Comparison of ENCODE assay signal across 28 cellular contexts in genomic region chr9:125756499-125756898, GRCh38. TPM values are rescaled to one million over a fixed set of nuclear protein-coding genes. Genes with fewer than 3 reads are reported as not detected.
A peak's percentile ranks its signal among the peaks of the same experiment; 100 is the strongest.
DNase-seq lines count a peak whose midpoint lies in the region; ATAC-seq and TF ChIP-seq lines count a peak whose summit lies in the region.
"Had no signal": no experiment of that assay in that cellular context is flagged by ENCODE, and none has a peak within 500 bp of the region (broad histone marks: within the 10 kb centered on the region; RNA-seq: fewer than 3 reads in every experiment).

No MANE protein-coding gene starts in this region.

- peaks cover 95% of the 10 kb centered on the region for H3K4me1 Mint-ChIP-seq in WTC11
- peaks cover 62% of the 10 kb centered on the region for H3K4me1 Mint-ChIP-seq in neural crest cell
- H3K4me1 Mint-ChIP-seq in natural killer cell: peaks cover 15 to 19% of the 10 kb centered on the region in 2 donors

- peaks cover 100% of the 10 kb centered on the region for H3K79me2 ChIP-seq in Loucy (ENCODE audit: insufficient read depth, low read length)

- peaks cover 94% of the 10 kb centered on the region for H3K4me1 ChIP-seq in Loucy (ENCODE audit: insufficient read depth, low read length, poor library complexity, severe bottlenecking)

- no peak for TF ChIP-seq CTCF in Loucy (conservative IDR thresholded peaks at IDR 0.05; ENCODE audit: low read length)
- TF ChIP-seq CTCF in WTC11 (IDR thresholded peaks at IDR 0.05): no peak
- TF ChIP-seq CTCF in neural crest cell (conservative IDR thresholded peaks at IDR 0.05): no peak
- no peak for TF ChIP-seq CTCF in natural killer cell (IDR thresholded peaks at IDR 0.05)

- no peak overlapping the region for H3K9ac ChIP-seq in Loucy (ENCODE audit: low read depth, low read length, poor library complexity, severe bottlenecking)

- DNase-seq in GF-D8 (lab: John Stamatoyannopoulos, UW) (peak; percentile 63), WTC11 (ENCODE audit: low spot score) (no peak), neural crest cell (ENCODE audit: low read depth, low spot score) (no peak), natural killer cell (no peak), iPS-NIHi11 (ENCODE audit: low spot score) (no peak)
- DNase-seq: ACHN; activated CD4-positive, alpha-beta T cell treated with anti-CD3 and anti-CD28 coated beads for 4 hours; activated CD8-positive, alpha-beta memory T cell treated with anti-CD3 and anti-CD28 coated beads for 24 hours; activated gamma-delta T cell; activated T-cell treated with anti-CD3 and anti-CD28 coated beads, Interleukin-2, amount 50 U/mL, for 24 hours; cerebellar nuclear complex; DMS153; HFFc6; immature natural killer cell; IMR-90; NCI-H1417; NCI-H2081 treated with DMSO at 0.1 percent for 48 hours; NCI-H226; NCI-H774; nucleus accumbens; stimulated activated CD4-positive, alpha-beta T cell treated with anti-CD3 and anti-CD28 coated beads, Interleukin-1b, Interleukin-23, amount 100 ng/mL, for 48 hours; transverse colon had no signal

- peak overlapping the region; percentile 84 for H3K27ac Mint-ChIP-seq in WTC11
- peak overlapping the region; percentile 12 for H3K27ac Mint-ChIP-seq in neural crest cell (ENCODE audit: unreplicated experiment)
- H3K27ac Mint-ChIP-seq in natural killer cell: no peak overlapping the region
- H3K27ac Mint-ChIP-seq: activated T-cell treated with anti-CD3 and anti-CD28 coated beads, Interleukin-2, amount 50 U/mL, for 24 hours; HFFc6; immature natural killer cell had no signal

- ATAC-seq in WTC11 (peak; percentile 22), natural killer cell (no peak), HG02885 (IDR thresholded peaks at IDR 0.05; ENCODE audit: poor library complexity, unreplicated experiment) (no peak)
- ATAC-seq: gastroesophageal sphincter, left lobe of liver had no signal

- POLR2A ChIA-PET in WTC11 (lab: Charles Lee): interaction anchor here (0.6 to 1.8 kb wide), 2 partner anchors 10 to 221 kb away, joined by 3 to 4 read pairs; no protein-coding TSS in a partner anchor

- H3K4me3 ChIP-seq in Loucy (ENCODE audit: low read length, poor library complexity, severe bottlenecking): peak overlapping the region; percentile 79
- H3K4me3 ChIP-seq: gastroesophageal sphincter, hepatocyte, smooth muscle cell, transverse colon had no signal

- H3K27me3 ChIP-seq in Loucy (ENCODE audit: insufficient read depth, low read length, poor library complexity, severe bottlenecking): no peaks in the 10 kb centered on the region
- H3K27me3 ChIP-seq: gastroesophageal sphincter, transverse colon had no signal

- no peaks in the 10 kb centered on the region for H3K9me3 ChIP-seq in Loucy (ENCODE audit: insufficient read depth, low read depth, low read length)
- H3K9me3 ChIP-seq: gastroesophageal sphincter, transverse colon had no signal

- peaks cover 7% of the 10 kb centered on the region; the same call in 1 of the 2 replicates for H3F3A ChIP-seq in Loucy (ENCODE audit: low read depth)

- 0 out of 2 replicates have a peak, but pooled peaks cover 4% of the 10 kb centered on the region for H3K36me3 ChIP-seq in Loucy (ENCODE audit: insufficient read depth, low read length)
- H3K36me3 ChIP-seq: gastroesophageal sphincter, transverse colon had no signal

- H3K9me3 Mint-ChIP-seq in WTC11 (no peaks in the 10 kb centered on the region), neural crest cell (no peaks in the 10 kb centered on the region), natural killer cell (no peaks in the 10 kb centered on the region)
- H3K9me3 Mint-ChIP-seq: activated T-cell treated with anti-CD3 and anti-CD28 coated beads, Interleukin-2, amount 50 U/mL, for 24 hours; HFFc6; immature natural killer cell had no signal

- H4K20me1 ChIP-seq in Loucy (ENCODE audit: insufficient read depth, low read length, poor library complexity, severe bottlenecking): peaks cover 85% of the 10 kb centered on the region

- H3K36me3 Mint-ChIP-seq in WTC11 (no peaks in the 10 kb centered on the region; the same call in 1 of the 2 replicates), neural crest cell (ENCODE audit: low read depth) (no peaks in the 10 kb centered on the region), natural killer cell (no peaks in the 10 kb centered on the region)

- H3K27me3 Mint-ChIP-seq in WTC11 (ENCODE audit: low read depth) (no peaks in the 10 kb centered on the region), neural crest cell (ENCODE audit: low read depth) (no peaks in the 10 kb centered on the region), natural killer cell (ENCODE audit: low read depth in 2 of 2) (no peaks in the 10 kb centered on the region)
- H3K27me3 Mint-ChIP-seq: activated T-cell treated with anti-CD3 and anti-CD28 coated beads, Interleukin-2, amount 50 U/mL, for 24 hours had no signal

- no peak overlapping the region for H2AFZ ChIP-seq in Loucy (ENCODE audit: low read length)
- H2AFZ ChIP-seq: hepatocyte had no signal

- no peaks in the 10 kb centered on the region for H3K9me2 ChIP-seq in Loucy (replicated peaks; ENCODE audit: low read depth, low read length)

- CTCF ChIA-PET in WTC11 (lab: Charles Lee): interaction anchor here (1.2 kb wide), 1 partner anchor 156 kb away, joined by 4 read pairs; no protein-coding TSS in a partner anchor

- H3K4me3 Mint-ChIP-seq in WTC11: no peak overlapping the region
- H3K4me3 Mint-ChIP-seq in neural crest cell: peak overlapping the region; percentile 15
- H3K4me3 Mint-ChIP-seq in natural killer cell: no peak overlapping the region
- H3K4me3 Mint-ChIP-seq: activated T-cell treated with anti-CD3 and anti-CD28 coated beads, Interleukin-2, amount 50 U/mL, for 24 hours; HFFc6; immature natural killer cell had no signal

- H3K4me2 ChIP-seq in Loucy (ENCODE audit: low read depth, low read length, poor library complexity, severe bottlenecking): peak overlapping the region; percentile 84
- H3K4me2 ChIP-seq: hepatocyte, smooth muscle cell had no signal

- intact Hi-C loops in natural killer cell (cut with micrococcal nuclease): no loop called here

TF ChIP-seq in WTC11, 78 proteins besides CTCF, POLR2A, EP300 and RAD21:
- no peak for TF ChIP-seq IRF2 (CRISPR knock-in tag; IDR thresholded peaks at IDR 0.05; ENCODE audit: borderline replicate concordance, low read depth)
- TF ChIP-seq ZNF281 (CRISPR knock-in tag; IDR thresholded peaks at IDR 0.05): no peak
- TF ChIP-seq CREM (CRISPR knock-in tag; IDR thresholded peaks at IDR 0.05): no peak
- TF ChIP-seq ERG (CRISPR knock-in tag; IDR thresholded peaks at IDR 0.05): no peak
- TF ChIP-seq ATF2 (CRISPR knock-in tag; IDR thresholded peaks at IDR 0.05; ENCODE audit: borderline replicate concordance, low read depth): no peak
- no peak for TF ChIP-seq PRRX2 (CRISPR knock-in tag; IDR thresholded peaks at IDR 0.05)

RNA-seq across cellular contexts. Expression of gene PBX3, which starts 9.3 kb away (rescaled TPM):
- total RNA-seq in WTC11 (2021): 48.5 to 58.3 TPM (median 53.3 TPM) in 3 replicates
- 69.0 and 71.6 TPM in 2 replicates for total RNA-seq in neural crest cell
- 10 to 100 TPM; 42.1 to 46.9 (median 44.6) TPM for total RNA-seq in natural killer cell

RNA-seq across cellular contexts. Expression of gene MAPKAP1, which starts 49.5 kb away (rescaled TPM):
- 102 to 115 TPM (median 111 TPM) in 3 replicates for total RNA-seq in WTC11 (2021)
- total RNA-seq in neural crest cell: 63.4 and 74.3 TPM in 2 replicates
- 10 to 100 TPM; 51.1 to 73.0 (median 58.8) TPM for total RNA-seq in natural killer cell

Comparison
In these comparisons a context has a peak if more than half of its experiments do, and no peak if none do; other contexts are left out.
1. H3K27ac Mint-ChIP-seq: peak in WTC11 (single experiment) and neural crest cell (single experiment); none in natural killer cell (0 of 2).